In the genomic region with DNA sequence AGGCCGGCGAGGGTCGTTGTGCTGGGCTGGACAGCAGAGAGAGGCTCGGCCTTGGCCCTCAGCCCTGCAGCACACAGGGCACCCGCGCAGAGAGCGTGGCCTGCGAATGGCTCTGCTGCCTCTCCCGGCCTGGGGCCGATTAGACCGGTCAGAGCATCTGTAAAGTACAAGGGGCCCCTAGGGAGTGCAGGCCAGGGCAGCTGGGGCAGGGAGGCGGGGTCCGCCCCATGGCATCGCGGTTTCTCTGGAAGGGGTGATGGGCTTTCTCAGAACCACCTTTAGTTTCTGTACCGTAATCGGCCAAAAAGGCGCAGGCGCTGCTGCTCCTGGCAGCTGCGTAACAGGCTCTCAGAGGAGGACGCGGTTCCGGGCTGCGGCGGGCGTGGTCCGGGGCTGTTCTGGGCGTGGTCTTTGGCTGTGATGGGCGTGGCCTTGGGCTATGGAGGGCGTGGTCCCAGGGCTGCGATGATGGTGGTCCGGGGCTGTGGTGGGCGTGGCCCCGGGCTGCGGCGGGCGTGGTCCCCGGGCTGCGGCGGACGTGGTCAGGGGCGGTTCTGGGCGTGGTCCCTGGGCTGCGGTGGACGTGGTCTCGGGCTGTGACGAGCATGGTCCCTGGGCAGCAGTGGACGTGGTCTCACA, we compare ENCODE assay signal across 8 cellular contexts.
A peak's percentile ranks its signal among the peaks of the same experiment; 100 is the strongest.
DNase-seq lines count a peak whose midpoint lies in the region; ATAC-seq and TF ChIP-seq lines count a peak whose summit lies in the region.

No MANE protein-coding gene starts in this region.

- TF ChIP-seq CTCF in choroid plexus epithelial cell (conservative IDR thresholded peaks at IDR 0.05; ENCODE audit: low read depth, low read length): no peak

- H3K4me3 ChIP-seq in GM08714 (ENCODE audit: low read length) (peak overlapping the region; percentile 1; the same call in 1 of the 2 replicates), choroid plexus epithelial cell (ENCODE audit: low read depth, low read length) (peak overlapping the region; percentile 65)

- peak; percentile 94 for ATAC-seq in HG02588 (IDR thresholded peaks at IDR 0.05; ENCODE audit: unreplicated experiment)

- DNase-seq in NCI-H187 (lab: John Stamatoyannopoulos, UW): peak; percentile 45 to 68
- peak; percentile 80 for DNase-seq in activated CD4-positive, CD25-positive, alpha-beta regulatory T cell treated with anti-CD3 and anti-CD28 coated beads, Interleukin-2, amount 50 U/mL, for 72 hours
- DNase-seq in choroid plexus epithelial cell (ENCODE audit: low read depth): peak; percentile 74
- peak; percentile 95 for DNase-seq in left kidney (ENCODE audit: low read depth, low spot score)
- DNase-seq in stimulated activated CD4-positive, alpha-beta T cell treated with anti-CD3 and anti-CD28 coated beads, Interleukin-1b, Interleukin-23, amount 100 ng/mL, for 48 hours: peak; percentile 88
- no peak for DNase-seq in HuH-7.5 (ENCODE audit: low spot score)
